In the genomic region with DNA sequence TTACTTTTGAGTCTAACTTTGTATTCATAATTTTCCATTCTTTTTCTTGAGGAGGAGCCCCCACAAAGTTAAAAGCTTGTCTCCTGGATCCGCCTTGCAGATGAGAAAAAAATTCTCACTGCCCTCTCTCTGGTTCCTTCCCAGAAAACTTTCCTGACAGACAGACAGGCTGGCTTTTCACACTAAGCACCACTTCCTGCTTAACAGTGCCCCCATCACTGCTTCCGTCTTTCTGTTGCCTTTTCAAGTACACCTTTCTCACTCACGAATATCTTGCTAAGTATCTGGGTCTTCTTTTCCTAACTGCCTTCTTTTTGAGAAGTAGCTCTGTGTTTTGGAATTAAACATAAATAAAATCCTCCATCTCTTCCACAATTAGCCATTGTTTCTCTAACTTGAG, we compare ENCODE assay signal across 12 cellular contexts. TPM values are rescaled to one million over a fixed set of nuclear protein-coding genes. Genes with fewer than 3 reads are reported as not detected.
DNase-seq lines count a peak whose midpoint lies in the region; ATAC-seq and TF ChIP-seq lines count a peak whose summit lies in the region.
"Had no signal": no experiment of that assay in that cellular context is flagged by ENCODE, and none has a peak within 500 bp of the region (broad histone marks: within the 10 kb centered on the region; RNA-seq: fewer than 3 reads in every experiment).

No MANE protein-coding gene starts in this region.

- H3F3A ChIP-seq in OCI-LY1 (ENCODE audit: insufficient read depth, low read length): no peaks in the 10 kb centered on the region

- H3K27me3 ChIP-seq in OCI-LY1 (ENCODE audit: insufficient read depth, low read length) (no peaks in the 10 kb centered on the region), esophagus squamous epithelium (no peaks in the 10 kb centered on the region)
- H3K27me3 ChIP-seq: brain microvascular endothelial cell had no signal

- intact Hi-C loops in esophagus squamous epithelium (cut with DNase I): no loop called here

- peak overlapping the region; percentile 22 for H3K4me3 ChIP-seq in OCI-LY1 (ENCODE audit: low read depth, low read length, poor library complexity, severe bottlenecking)
- no peak overlapping the region for H3K4me3 ChIP-seq in esophagus squamous epithelium

- H3K27ac ChIP-seq in OCI-LY1 (ENCODE audit: low read depth, low read length, poor library complexity, severe bottlenecking) (peak overlapping the region; percentile 54), esophagus squamous epithelium (no peak overlapping the region)
- H3K27ac ChIP-seq: brain microvascular endothelial cell had no signal

- no peaks in the 10 kb centered on the region for H4K20me1 ChIP-seq in OCI-LY1 (ENCODE audit: insufficient read depth, low read length)

- no peaks in the 10 kb centered on the region for H3K36me3 ChIP-seq in OCI-LY1 (ENCODE audit: insufficient read depth, low read length)
- H3K36me3 ChIP-seq in esophagus squamous epithelium: no peaks in the 10 kb centered on the region
- H3K36me3 ChIP-seq: brain microvascular endothelial cell had no signal

- 0 out of 3 replicates have a peak, but pooled peaks have one; percentile 2 for TF ChIP-seq CTCF in GM12872 (IDR thresholded peaks at IDR 0.05; ENCODE audit: insufficient read depth, low read depth, low read length)
- TF ChIP-seq CTCF in OCI-LY1 (IDR thresholded peaks at IDR 0.05; ENCODE audit: low read length): peak; percentile 23; the same call in 1 of the 2 replicates
- TF ChIP-seq CTCF in esophagus squamous epithelium (IDR thresholded peaks at IDR 0.05): no peak

- H3K9me3 ChIP-seq in OCI-LY1 (ENCODE audit: low read length): no peaks in the 10 kb centered on the region
- H3K9me3 ChIP-seq in esophagus squamous epithelium: no peaks in the 10 kb centered on the region

- peak overlapping the region; percentile 9; the same call in 1 of the 2 replicates for H3K9ac ChIP-seq in OCI-LY1 (ENCODE audit: low read length)

- H3K9me2 ChIP-seq in OCI-LY1 (ENCODE audit: low read depth, low read length): no peaks in the 10 kb centered on the region

- peak overlapping the region; percentile 59 for H3K4me2 ChIP-seq in OCI-LY1 (ENCODE audit: low read length)

- H3K79me2 ChIP-seq in OCI-LY1 (ENCODE audit: insufficient read depth, low read length): no peaks in the 10 kb centered on the region

- H3K4me1 ChIP-seq in OCI-LY1 (ENCODE audit: insufficient read depth, low read length, severe bottlenecking) (peaks cover 45% of the 10 kb centered on the region), esophagus squamous epithelium (peaks cover 0 to 12% (median 0%) of the 10 kb centered on the region in 3 donors)

- DNase-seq in medulla oblongata (ENCODE audit: extremely low spot score) (peak; percentile 32), NCI-H2081 (lab: John Stamatoyannopoulos, UW) (no peak), esophagus squamous epithelium (lab: John Stamatoyannopoulos, UW) (no peak)
- DNase-seq: brain microvascular endothelial cell; foreskin fibroblast; NCI-H748 treated with DMSO at 0.1 percent for 48 hours; stimulated activated CD4-positive, alpha-beta T cell treated with anti-CD3 and anti-CD28 coated beads, Interleukin-12 subunit alpha, Interleukin-12 subunit beta, amount 100 ng/mL, for 4 hours had no signal

- ATAC-seq in GM21723 (IDR thresholded peaks at IDR 0.05; ENCODE audit: unreplicated experiment) (peak; percentile 38), HG02763 (IDR thresholded peaks at IDR 0.05; ENCODE audit: unreplicated experiment) (no peak), HG02970 (IDR thresholded peaks at IDR 0.05; ENCODE audit: low FRiP score, unreplicated experiment) (no peak)

- no peak for TF ChIP-seq POLR2A in esophagus squamous epithelium (IDR thresholded peaks at IDR 0.05)

- peak overlapping the region; percentile 96 for H2AFZ ChIP-seq in OCI-LY1 (ENCODE audit: low read length)

- 57 to 63% methylated on average over 3 of the region's 3 CpGs for WGBS in esophagus squamous epithelium, 2 donors

RNA-seq across cellular contexts. Expression of a gene that starts 19.8 kb away (rescaled TPM):
- 10 to 100 TPM; 23.0 to 50.6 (median 41.1) TPM for total RNA-seq in esophagus squamous epithelium

RNA-seq across cellular contexts. Expression of a gene that starts 49.8 kb away (rescaled TPM):
- under 1 TPM in 1 of 4 donors, not detected in 3; 0.19 TPM for total RNA-seq in esophagus squamous epithelium

Comparison
In these comparisons a context has a peak if more than half of its experiments do, and no peak if none do; other contexts are left out.
1. CTCF ChIP-seq: peak in GM12872 (single experiment) and OCI-LY1 (single experiment); none in esophagus squamous epithelium (0 of 6).